ENCODE assay signal across 1 cellular context in genomic region chr19:514166-514663, GRCh38.
TF ChIP-seq lines count a peak whose summit lies in the region.

No MANE protein-coding gene starts in this region.

TF ChIP-seq in HEK293T, 16 proteins besides CTCF, POLR2A, EP300 and RAD21:
- TF ChIP-seq FOXA1 (IDR thresholded peaks at IDR 0.05) (no peak), ZNF384 (IDR thresholded peaks at IDR 0.05) (no peak), LEF1 (IDR thresholded peaks at IDR 0.05; ENCODE audit: borderline replicate concordance) (no peak), SUZ12 (IDR thresholded peaks at IDR 0.05) (no peak), ELF4 (IDR thresholded peaks at IDR 0.05) (no peak), FOXM1 (IDR thresholded peaks at IDR 0.05; ENCODE audit: borderline replicate concordance) (no peak), ARNT (IDR thresholded peaks at IDR 0.05) (no peak)
